23 cellular contexts compared by ENCODE assay signal in the genomic region with DNA sequence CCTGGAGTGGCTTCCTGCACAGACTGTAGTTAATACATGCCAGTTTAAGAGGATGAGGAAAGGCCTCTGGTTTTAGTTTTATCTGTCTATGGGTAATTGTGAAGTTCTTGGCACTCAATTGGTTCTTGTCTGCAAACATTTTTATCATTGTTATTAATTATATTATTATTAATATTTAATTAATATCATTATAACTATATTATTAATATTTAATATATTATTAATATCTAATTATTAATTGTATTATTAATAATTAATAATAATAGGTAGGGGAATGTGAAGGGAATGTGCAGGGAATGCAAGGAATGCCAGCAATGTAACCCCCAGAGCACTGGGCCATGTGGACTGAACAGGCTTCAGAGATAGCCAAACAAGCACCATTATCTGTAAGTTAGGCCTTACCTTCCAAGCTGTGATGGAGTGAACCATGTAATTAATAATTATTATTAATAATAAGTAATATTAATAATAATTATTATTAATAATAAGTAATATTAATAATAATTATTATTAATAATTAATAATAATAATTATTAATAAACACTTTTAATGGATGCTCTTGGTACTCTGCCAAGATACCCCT.
"Had no signal": no experiment of that assay in that cellular context is flagged by ENCODE, and none has a peak within 500 bp of the region (broad histone marks: within the 10 kb centered on the region; RNA-seq: fewer than 3 reads in every experiment).

No MANE protein-coding gene starts in this region.

- FAIRE-seq: astrocyte, TTC549 had no signal

- H3K4me1 ChIP-seq: body of pancreas, breast epithelium had no signal

- H3K36me3 ChIP-seq: breast epithelium, SJSA1 had no signal

- H3K27ac ChIP-seq: body of pancreas, breast epithelium, SJSA1 had no signal

- H3K4me2 ChIP-seq: SK-N-SH had no signal

- H3K9ac ChIP-seq: SK-N-SH had no signal

- H3K4me3 ChIP-seq: body of pancreas, breast epithelium, SJSA1 had no signal

- H3K27me3 ChIP-seq: body of pancreas, breast epithelium, SJSA1 had no signal

- DNase-seq: activated CD4-positive, alpha-beta T cell treated with anti-CD3 and anti-CD28 coated beads for 36 hours; activated CD4-positive, alpha-beta T cell treated with anti-CD3 and anti-CD28 coated beads, Interleukin-2, amount 10 ng/mL, durations not matched to agents 7 days and 5 days; activated CD4-positive, alpha-beta T cell treated with anti-CD3 and anti-CD28 coated beads, Interleukin-2, amount 50 U/mL, for 48 hours; activated CD8-positive, alpha-beta T cell treated with anti-CD3 and anti-CD28 coated beads, Interleukin-2, amount 10 ng/mL, durations not matched to agents 7 days and 5 days; activated gamma-delta T cell; activated naive CD4-positive, alpha-beta T cell treated with Interleukin-2 at 50 U/mL for 16 hours; activated naive CD8-positive, alpha-beta T cell treated with anti-CD3 and anti-CD28 coated beads, Interleukin-2, amount 10 ng/mL, durations not matched to agents 7 days and 5 days; activated T-cell treated with anti-CD3 and anti-CD28 coated beads, Interleukin-2, amount 50 U/mL, for 24 hours; body of pancreas; Karpas-422; NCI-H1105; NCI-H1417 treated with DMSO at 0.1 percent for 48 hours; NCI-H187 treated with DMSO at 0.1 percent for 48 hours; NCI-H2081; NCI-H226; NCI-H524 treated with DMSO at 0.1 percent for 48 hours; RPMI8226; SHP77 treated with DMSO at 0.1 percent for 48 hours; SK-N-SH had no signal

- H3K9me3 ChIP-seq: body of pancreas, breast epithelium, SJSA1, SK-N-SH had no signal
